13 cellular contexts compared by ENCODE assay signal in the genomic region with DNA sequence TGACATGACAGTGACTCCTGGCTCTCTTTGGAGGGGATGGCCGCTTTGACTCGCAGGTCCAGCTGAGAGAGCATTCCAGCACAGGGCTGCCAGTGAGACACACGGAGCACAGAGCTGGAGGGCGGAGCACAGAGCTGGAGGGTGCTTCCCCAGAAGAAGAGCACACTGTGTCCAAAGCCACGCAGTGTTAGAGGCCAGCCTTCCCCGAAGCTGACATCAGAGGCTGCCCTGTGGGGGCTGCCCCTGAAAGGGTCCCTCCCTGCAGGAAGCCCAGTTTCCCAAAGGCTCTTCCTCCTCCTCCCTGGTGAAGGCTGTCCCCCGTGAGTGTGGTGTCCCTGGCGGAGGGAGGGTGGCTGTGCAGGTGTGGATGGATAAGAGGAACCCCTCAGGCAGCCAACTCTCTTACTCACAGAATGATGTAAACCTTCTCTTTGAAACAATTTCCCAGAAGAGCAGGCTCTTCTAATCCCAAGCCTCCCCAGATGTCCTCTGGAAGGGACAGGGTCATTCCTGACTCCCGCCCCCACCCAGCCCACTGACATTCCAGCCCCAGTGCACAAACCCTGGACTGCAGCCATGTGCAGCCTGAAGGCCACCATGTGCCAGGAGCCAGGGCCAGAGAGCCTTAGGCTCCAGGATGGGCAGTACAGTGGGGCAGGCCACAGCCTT. TPM values are rescaled to one million over a fixed set of nuclear protein-coding genes. Genes with fewer than 3 reads are reported as not detected.
DNase-seq lines count a peak whose midpoint lies in the region; ATAC-seq and TF ChIP-seq lines count a peak whose summit lies in the region.
"Had no signal": no experiment of that assay in that cellular context is flagged by ENCODE, and none has a peak within 500 bp of the region (broad histone marks: within the 10 kb centered on the region; RNA-seq: fewer than 3 reads in every experiment).

No MANE protein-coding gene starts in this region.

- DNase-seq in GM12864 (ENCODE audit: low read depth) (no peak), RWPE2 (ENCODE audit: low spot score) (peak; percentile 42), heart right ventricle (peak in 1 of 2 donors; percentile 38), stomach (peak; percentile 16), DMS53 (lab: John Stamatoyannopoulos, UW) (no peak)
- DNase-seq in CD8-positive, alpha-beta memory T cell = no peak
- DNase-seq: activated T-cell treated with anti-CD3 and anti-CD28 coated beads, Interleukin-2, amount 50 U/mL, for 1 hour; amniotic stem cell; CD4-positive, alpha-beta memory T cell; stimulated activated naive CD4-positive, alpha-beta T cell had no signal

- H3K27ac Mint-ChIP-seq in CD8-positive, alpha-beta memory T cell = no peak overlapping the region
- H3K27ac Mint-ChIP-seq: CD4-positive, alpha-beta memory T cell; dendritic cell treated with granulocyte-macrophage colony-stimulating factor and Interleukin-4, amounts not matched to agents 40 ng/mL and 50 ng/mL, for 4 days had no signal

- TF ChIP-seq CTCF in GM12864 (IDR thresholded peaks at IDR 0.05; ENCODE audit: low read depth, low read length, missing control alignments) (peak; percentile 19), RWPE2 (IDR thresholded peaks at IDR 0.05; ENCODE audit: poor library complexity, severe bottlenecking) (no peak), heart right ventricle (IDR thresholded peaks at IDR 0.05) (peak in 1 of 9 donors; percentile 9), stomach (IDR thresholded peaks at IDR 0.05) (no peak)

- CTCF ChIA-PET in CD8-positive, alpha-beta memory T cell (lab: Charles Lee) = no interaction called here

- no peak overlapping the region for H3K4me3 Mint-ChIP-seq in CD8-positive, alpha-beta memory T cell
- H3K4me3 Mint-ChIP-seq: CD4-positive, alpha-beta memory T cell; dendritic cell treated with granulocyte-macrophage colony-stimulating factor and Interleukin-4, amounts not matched to agents 40 ng/mL and 50 ng/mL, for 4 days had no signal

- TF ChIP-seq EP300 in stomach (IDR thresholded peaks at IDR 0.05) = no peak

- TF ChIP-seq POLR2A in stomach (IDR thresholded peaks at IDR 0.05) = no peak

- peaks cover 30 to 40% of the 10 kb centered on the region in 2 donors for H3K27me3 Mint-ChIP-seq in CD8-positive, alpha-beta memory T cell

- H3K4me3 ChIP-seq in GM12864 (ENCODE audit: low read depth, low read length) (no peak overlapping the region), RWPE2 (ENCODE audit: severe bottlenecking) (no peak overlapping the region), heart right ventricle (no peak overlapping the region), stomach (no peak overlapping the region)
- H3K4me3 ChIP-seq in CD8-positive, alpha-beta memory T cell (ENCODE audit: low read length) = no peak overlapping the region

- H3K9me3 Mint-ChIP-seq in CD8-positive, alpha-beta memory T cell = peaks cover 0 to 5% (median 0%) of the 10 kb centered on the region in 5 donors

- H3K36me3 Mint-ChIP-seq in CD8-positive, alpha-beta memory T cell = no peaks in the 10 kb centered on the region
- H3K36me3 Mint-ChIP-seq: CD4-positive, alpha-beta memory T cell had no signal

- intact Hi-C loops in heart right ventricle (cut with DNase I) = loop anchor here in 1 of 10 donors (5.0 kb wide), 1 partner anchor 69 kb away; no protein-coding TSS in a partner anchor
- intact Hi-C loops in stomach (cut with DNase I; ENCODE audit: low total_unique reads) = no loop called here

- no peaks in the 10 kb centered on the region for H3K4me1 Mint-ChIP-seq in CD8-positive, alpha-beta memory T cell
- H3K4me1 Mint-ChIP-seq: CD4-positive, alpha-beta memory T cell had no signal

- 48 to 56% methylated on average over 9 of the region's 9 CpGs for WGBS in heart right ventricle, 2 donors
- WGBS in stomach, 5 donors = 51 to 65% (median 60%) methylated on average over 6 to 9 of the region's 9 CpGs

- H3K27me3 ChIP-seq in RWPE2 (ENCODE audit: insufficient read depth, poor library complexity, severe bottlenecking) = no peaks in the 10 kb centered on the region
- peaks cover 0 to 4% (median 0%) of the 10 kb centered on the region in 7 donors for H3K27me3 ChIP-seq in heart right ventricle
- peaks cover 0 to 19% (median 8%) of the 10 kb centered on the region in 3 donors for H3K27me3 ChIP-seq in stomach
- H3K27me3 ChIP-seq in CD8-positive, alpha-beta memory T cell (ENCODE audit: insufficient read depth, low read length, poor library complexity, severe bottlenecking) = peaks cover 4% of the 10 kb centered on the region

- ATAC-seq in RWPE2 (ENCODE audit: low read depth) = 0 out of 3 replicates have a peak, but pooled peaks have one; percentile 12
- peak; percentile 20 to 87 (median 66) for ATAC-seq in heart right ventricle
- no peak for ATAC-seq in HG02798 (IDR thresholded peaks at IDR 0.05; ENCODE audit: poor library complexity, unreplicated experiment)

- H3K27ac ChIP-seq in RWPE2 (ENCODE audit: poor library complexity, severe bottlenecking) (no peak overlapping the region), heart right ventricle (peak overlapping the region in 1 of 10 donors; percentile 43), stomach (no peak overlapping the region)
- H3K27ac ChIP-seq in CD8-positive, alpha-beta memory T cell (ENCODE audit: low read depth, low read length) = no peak overlapping the region

- POLR2A ChIA-PET in CD8-positive, alpha-beta memory T cell (lab: Charles Lee) = no interaction called here

- H3K9me3 ChIP-seq in RWPE2 (ENCODE audit: severe bottlenecking) (no peaks in the 10 kb centered on the region), heart right ventricle (peaks cover 0 to 4% (median 0%) of the 10 kb centered on the region in 11 donors), stomach (peaks cover 0 to 5% (median 0%) of the 10 kb centered on the region in 4 donors)
- H3K9me3 ChIP-seq in CD8-positive, alpha-beta memory T cell (ENCODE audit: low read length) = no peaks in the 10 kb centered on the region

- no peaks in the 10 kb centered on the region for H3K4me1 ChIP-seq in RWPE2 (ENCODE audit: insufficient read depth, poor library complexity, severe bottlenecking)
- H3K4me1 ChIP-seq in heart right ventricle = peaks cover 0 to 23% (median 5%) of the 10 kb centered on the region in 9 donors
- H3K4me1 ChIP-seq in stomach = peaks cover 0 to 8% (median 2%) of the 10 kb centered on the region in 4 donors
- H3K4me1 ChIP-seq in CD8-positive, alpha-beta memory T cell (ENCODE audit: insufficient read depth, low read length) = no peaks in the 10 kb centered on the region

- H3K36me3 ChIP-seq in RWPE2 (ENCODE audit: low read depth) (no peaks in the 10 kb centered on the region), heart right ventricle (no peaks in the 10 kb centered on the region), stomach (no peaks in the 10 kb centered on the region)
- H3K36me3 ChIP-seq in CD8-positive, alpha-beta memory T cell (ENCODE audit: insufficient read depth, low read length) = no peaks in the 10 kb centered on the region

RNA-seq across cellular contexts. Expression of gene PSAPL1, which starts 53.4 kb away (rescaled TPM):
- total RNA-seq in heart right ventricle (under 1 TPM in 1 of 10 donors, not detected in 9; 0.05 TPM), stomach (10 to 100 TPM in 2 of 5 donors, under 1 TPM in 1, not detected in 2; 0.45 to 37.5 (median 14.8) TPM)
- polyA plus RNA-seq in heart right ventricle (not detected), stomach (1 to 10 TPM in 2 of 3 donors, under 1 TPM in 1; 0.03 to 7.0 (median 4.3) TPM)
- not detected for total RNA-seq in CD8-positive, alpha-beta memory T cell
- polyA plus RNA-seq in CD8-positive, alpha-beta memory T cell = not detected
- total RNA-seq: CD4-positive, alpha-beta memory T cell; mononuclear cell had no signal
- polyA plus RNA-seq: CD4-positive, alpha-beta memory T cell had no signal

Comparison
In these comparisons a context has a peak if more than half of its experiments do, and no peak if none do; other contexts are left out.
1. DNase-seq: peak in RWPE2 (single experiment) and stomach (single experiment); none in GM12864 (single experiment), DMS53 (single experiment) and CD8-positive, alpha-beta memory T cell (0 of 5).